In genomic region chr3:131033480-131034080, GRCh38 we compare ENCODE assay signal across 9 cellular contexts. TPM values are rescaled to one million over a fixed set of nuclear protein-coding genes. Genes with fewer than 3 reads are reported as not detected.
A peak's percentile ranks its signal among the peaks of the same experiment; 100 is the strongest.
DNase-seq lines count a peak whose midpoint lies in the region; ATAC-seq lines count a peak whose summit lies in the region.
"Had no signal": no experiment of that assay in that cellular context is flagged by ENCODE, and none has a peak within 500 bp of the region (broad histone marks: within the 10 kb centered on the region; RNA-seq: fewer than 3 reads in every experiment).

No MANE protein-coding gene starts in this region.

- no peak overlapping the region for H3K27ac Mint-ChIP-seq in activated naive CD8-positive, alpha-beta T cell treated with anti-CD3 and anti-CD28 coated beads, Interleukin-2, amount 50 U/mL, for 24 hours
- H3K27ac Mint-ChIP-seq: stimulated activated naive CD8-positive, alpha-beta T cell treated with anti-CD3 and anti-CD28 coated beads, Interleukin-15, amount 100 ng/mL, for 72 hours had no signal

- H3K9me3 ChIP-seq in HAP-1: no peaks in the 10 kb centered on the region

- DNase-seq in NCI-H510A treated with DMSO at 0.1 percent for 48 hours (lab: John Stamatoyannopoulos, UW) (peak; percentile 44), NCI-H510A (lab: John Stamatoyannopoulos, UW) (no peak), HAP-1 (ENCODE audit: low spot score in 2 of 2) (peak; percentile 38 to 40), NCI-H2196 treated with DMSO at 0.1 percent for 48 hours (lab: John Stamatoyannopoulos, UW; ENCODE audit: unreplicated experiment) (peak; percentile 31), astrocyte of the hippocampus (ENCODE audit: low read depth, low spot score) (peak; percentile 61), left lobe of liver (ENCODE audit: low spot score) (no peak)
- DNase-seq in activated naive CD8-positive, alpha-beta T cell treated with anti-CD3 and anti-CD28 coated beads, Interleukin-2, amount 50 U/mL, for 24 hours: no peak

- no peaks in the 10 kb centered on the region for H3K4me1 ChIP-seq in HAP-1

- no peak overlapping the region for H3K4me3 Mint-ChIP-seq in activated naive CD8-positive, alpha-beta T cell treated with anti-CD3 and anti-CD28 coated beads, Interleukin-2, amount 50 U/mL, for 24 hours
- H3K4me3 Mint-ChIP-seq: stimulated activated naive CD8-positive, alpha-beta T cell treated with anti-CD3 and anti-CD28 coated beads, Interleukin-15, amount 100 ng/mL, for 72 hours had no signal

- H3K27me3 ChIP-seq in HAP-1 (ENCODE audit: low read depth): no peaks in the 10 kb centered on the region

- no peaks in the 10 kb centered on the region for H3K9me3 Mint-ChIP-seq in activated naive CD8-positive, alpha-beta T cell treated with anti-CD3 and anti-CD28 coated beads, Interleukin-2, amount 50 U/mL, for 24 hours
- H3K9me3 Mint-ChIP-seq: stimulated activated naive CD8-positive, alpha-beta T cell treated with anti-CD3 and anti-CD28 coated beads, Interleukin-15, amount 100 ng/mL, for 72 hours had no signal

- H3K4me1 Mint-ChIP-seq in activated naive CD8-positive, alpha-beta T cell treated with anti-CD3 and anti-CD28 coated beads, Interleukin-2, amount 50 U/mL, for 24 hours: no peaks in the 10 kb centered on the region
- H3K4me1 Mint-ChIP-seq: stimulated activated naive CD8-positive, alpha-beta T cell treated with anti-CD3 and anti-CD28 coated beads, Interleukin-15, amount 100 ng/mL, for 72 hours had no signal

- in situ Hi-C loops in HAP-1 (cut with MboI; ENCODE audit: low sequenced_read_pairs): loop anchor here (25.0 kb wide), 2 partner anchors 979 to 1154 kb away; no protein-coding TSS in a partner anchor

- no peak overlapping the region for H3K4me3 ChIP-seq in HAP-1

- no peaks in the 10 kb centered on the region for H3K36me3 Mint-ChIP-seq in activated naive CD8-positive, alpha-beta T cell treated with anti-CD3 and anti-CD28 coated beads, Interleukin-2, amount 50 U/mL, for 24 hours (ENCODE audit: low read depth)

- H3K36me3 ChIP-seq in HAP-1 (replicated peaks): no peaks in the 10 kb centered on the region

- no peaks in the 10 kb centered on the region for H3K27me3 Mint-ChIP-seq in activated naive CD8-positive, alpha-beta T cell treated with anti-CD3 and anti-CD28 coated beads, Interleukin-2, amount 50 U/mL, for 24 hours
- H3K27me3 Mint-ChIP-seq: stimulated activated naive CD8-positive, alpha-beta T cell treated with anti-CD3 and anti-CD28 coated beads, Interleukin-15, amount 100 ng/mL, for 72 hours had no signal

- ATAC-seq in left lobe of liver: peak; percentile 73
- no peak for ATAC-seq in HG03520 (IDR thresholded peaks at IDR 0.05; ENCODE audit: unreplicated experiment)
- no peak for ATAC-seq in activated naive CD8-positive, alpha-beta T cell treated with anti-CD3 and anti-CD28 coated beads, Interleukin-2, amount 50 U/mL, for 24 hours
- ATAC-seq: stimulated activated naive CD8-positive, alpha-beta T cell treated with anti-CD3 and anti-CD28 coated beads, Interleukin-15, amount 100 ng/mL, for 72 hours had no signal

RNA-seq across cellular contexts. Expression of gene NEK11, which starts 6.9 kb away (rescaled TPM):
- total RNA-seq in left lobe of liver: 0.48 TPM

RNA-seq across cellular contexts. Expression of gene ASTE1, which starts 7.0 kb away (rescaled TPM):
- total RNA-seq in left lobe of liver: 4.5 TPM

Comparison
In these comparisons a context has a peak if more than half of its experiments do, and no peak if none do; other contexts are left out.
1. DNase-seq: peak in NCI-H510A treated with DMSO at 0.1 percent for 48 hours (single experiment), HAP-1 (2 of 2), NCI-H2196 treated with DMSO at 0.1 percent for 48 hours (single experiment) and astrocyte of the hippocampus (single experiment); none in NCI-H510A (single experiment), left lobe of liver (single experiment) and activated naive CD8-positive, alpha-beta T cell treated with anti-CD3 and anti-CD28 coated beads, Interleukin-2, amount 50 U/mL, for 24 hours (single experiment).